ENCODE assay signal across 25 cellular contexts in genomic region chr7:79141252-79141651, GRCh38.
"Had no signal": no experiment of that assay in that cellular context is flagged by ENCODE, and none has a peak within 500 bp of the region (broad histone marks: within the 10 kb centered on the region; RNA-seq: fewer than 3 reads in every experiment).

No MANE protein-coding gene starts in this region.

- DNase-seq: naive thymus-derived CD4-positive, alpha-beta T cell; natural killer cell; occipital lobe; ovary; posterior cingulate gyrus; psoas muscle; right lobe of liver; sigmoid colon; small intestine; stimulated activated CD4-positive, alpha-beta T cell treated with anti-CD3 and anti-CD28 coated beads, Interleukin-15, amount 100 ng/mL, for 24 hours; stimulated activated CD4-positive, alpha-beta T cell treated with anti-CD3 and anti-CD28 coated beads, Interleukin-2, amount 100 ng/mL, for 24 hours; stimulated activated CD4-positive, alpha-beta T cell treated with anti-CD3 and anti-CD28 coated beads, Interleukin-2, amount 100 ng/mL, for 48 hours; stimulated activated CD4-positive, alpha-beta T cell treated with anti-CD3 and anti-CD28 coated beads, Interleukin-4, amount 100 ng/mL, for 24 hours; stimulated activated naive B cell treated with anti-CD40 and anti-IgM and Interleukin-4, amounts not matched to agents 10 μg/mL and 1 μg/mL and 100 μg/mL, for 72 hours; stimulated activated naive CD4-positive, alpha-beta T cell treated with Interleukin-2 at 50 U/mL for 16 hours; stomach; thyroid gland; trophoblast cell; upper lobe of left lung had no signal

- H3K27me3 ChIP-seq: neural progenitor cell, ovary, right lobe of liver, sigmoid colon, stomach, thyroid gland, tibial nerve, upper lobe of left lung, vagina had no signal

- H3K36me3 ChIP-seq: neural progenitor cell, ovary, right lobe of liver, sigmoid colon, stomach, thoracic aorta, thyroid gland, tibial nerve, upper lobe of left lung, vagina had no signal

- ATAC-seq: naive thymus-derived CD4-positive, alpha-beta T cell; natural killer cell; psoas muscle; right lobe of liver; stimulated activated effector memory CD8-positive, alpha-beta T cell treated with anti-CD3 and anti-CD28 coated beads, Interleukin-12 subunit alpha, Interleukin-12 subunit beta, amount 100 ng/mL, for 72 hours; stimulated activated naive B cell treated with anti-CD40 and anti-IgM and Interleukin-4, amounts not matched to agents 10 μg/mL and 1 μg/mL and 100 μg/mL, for 72 hours had no signal

- H3K4me3 ChIP-seq: neural progenitor cell, ovary, psoas muscle, right lobe of liver, sigmoid colon, stomach, thoracic aorta, thyroid gland, tibial nerve, upper lobe of left lung, vagina had no signal

- H3K27ac ChIP-seq: neural progenitor cell, ovary, parathyroid adenoma, psoas muscle, right lobe of liver, sigmoid colon, stomach, thoracic aorta, thyroid gland, tibial nerve, upper lobe of left lung, vagina had no signal

- H3K4me1 ChIP-seq: neural progenitor cell, parathyroid adenoma, psoas muscle, right lobe of liver, sigmoid colon, stomach, thyroid gland, upper lobe of left lung, vagina had no signal

- H3K9me3 ChIP-seq: ovary, psoas muscle, right lobe of liver, sigmoid colon, stomach, thoracic aorta, thyroid gland, tibial nerve, upper lobe of left lung, vagina had no signal
